Comparison of ENCODE assay signal across 9 cellular contexts in the genomic region with DNA sequence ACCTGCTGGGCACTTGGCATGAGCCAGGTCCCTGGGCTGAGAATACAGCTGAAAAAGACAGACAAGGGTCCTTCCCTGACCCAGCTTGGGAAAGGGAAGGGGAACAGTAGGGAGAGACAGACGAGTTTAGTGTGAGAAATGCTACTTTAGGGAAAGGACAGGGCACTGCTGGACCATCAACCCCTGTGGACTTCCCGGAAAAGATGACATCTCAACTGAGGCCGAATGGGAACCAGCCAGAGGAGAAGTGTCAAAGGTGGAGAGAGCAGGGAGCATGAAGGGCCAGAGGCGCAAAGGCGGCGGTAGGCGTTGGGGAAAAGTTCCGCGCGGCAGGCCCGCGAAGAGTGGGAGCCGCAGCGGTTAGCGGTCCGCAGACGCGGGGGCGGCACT. TPM values are rescaled to one million over a fixed set of nuclear protein-coding genes. Genes with fewer than 3 reads are reported as not detected.
DNase-seq lines count a peak whose midpoint lies in the region; ATAC-seq and TF ChIP-seq lines count a peak whose summit lies in the region.
"Had no signal": no experiment of that assay in that cellular context is flagged by ENCODE, and none has a peak within 500 bp of the region (broad histone marks: within the 10 kb centered on the region; RNA-seq: fewer than 3 reads in every experiment).

No MANE protein-coding gene starts in this region.

- H3K4me3 ChIP-seq in muscle layer of colon (ENCODE audit: low read depth in 1 of 2, low read length in 2 of 2), result peak overlapping the region; percentile 94 to 95

- no peaks in the 10 kb centered on the region for H3K27me3 Mint-ChIP-seq in Calu3 (ENCODE audit: unreplicated experiment)
- no peaks in the 10 kb centered on the region for H3K27me3 Mint-ChIP-seq in MCF 10A (ENCODE audit: insufficient read depth, unreplicated experiment)

- peak overlapping the region; percentile 73 for H3K27ac Mint-ChIP-seq in Calu3 (ENCODE audit: unreplicated experiment)
- H3K27ac Mint-ChIP-seq in MCF 10A (ENCODE audit: low read depth, unreplicated experiment), result peak overlapping the region; percentile 91

- in situ Hi-C loops in G401 (cut with HindIII; ENCODE audit: low sequenced_read_pairs), result no loop called here

- no peaks in the 10 kb centered on the region for H3K9me3 Mint-ChIP-seq in Calu3 (ENCODE audit: low read depth, unreplicated experiment)
- H3K9me3 Mint-ChIP-seq in MCF 10A (ENCODE audit: unreplicated experiment), result no peaks in the 10 kb centered on the region

- peaks cover 15% of the 10 kb centered on the region for H3K4me1 ChIP-seq in muscle layer of colon (ENCODE audit: insufficient read depth, low read length)

- no peaks in the 10 kb centered on the region for H3K9me3 ChIP-seq in KOPT-K1 (ENCODE audit: insufficient read depth, low read length, poor library complexity, severe bottlenecking)
- H3K9me3 ChIP-seq in muscle layer of colon (ENCODE audit: low read length), result no peaks in the 10 kb centered on the region

- H3K4me1 Mint-ChIP-seq in Calu3 (ENCODE audit: low read depth, unreplicated experiment), result peaks cover 9% of the 10 kb centered on the region
- H3K4me1 Mint-ChIP-seq in MCF 10A (ENCODE audit: insufficient read depth, unreplicated experiment), result peaks cover 18% of the 10 kb centered on the region

- intact Hi-C loops in Calu3 (cut with micrococcal nuclease; ENCODE audit: unreplicated experiment), result no loop called here
- intact Hi-C loops in MCF 10A (cut with micrococcal nuclease), result no loop called here

- BruUV-seq in Calu3 (replicated peaks; lab: Mats Ljungman, UMichigan) (no TSS peak), MCF 10A (replicated peaks; lab: Mats Ljungman, UMichigan) (no TSS peak)

- DNase-seq in Calu3 (no peak), MCF 10A (ENCODE audit: unreplicated experiment) (peak; percentile 24), G401 (ENCODE audit: low spot score) (no peak), DMS79 treated with DMSO at 0.1 percent for 48 hours (lab: John Stamatoyannopoulos, UW) (no peak)

- TF ChIP-seq CTCF in Calu3 (IDR thresholded peaks at IDR 0.05; ENCODE audit: unreplicated experiment) (no peak), MCF 10A (IDR thresholded peaks at IDR 0.05; ENCODE audit: unreplicated experiment) (no peak)

- H3K4me3 Mint-ChIP-seq in Calu3 (ENCODE audit: low read depth, unreplicated experiment) (peak overlapping the region; percentile 89), MCF 10A (ENCODE audit: unreplicated experiment) (peak overlapping the region; percentile 98)

- CTCF ChIA-PET in Calu3 (lab: Charles Lee) (interaction anchor here (0.6 kb wide), 1 partner anchor 13 kb away, joined by 3 read pairs; no protein-coding TSS in a partner anchor), MCF 10A (lab: Yijun Ruan, JAX) (interaction anchor here (0.8 to 1.0 kb wide), 2 partner anchors 9 to 12 kb away, joined by 3 read pairs; no protein-coding TSS in a partner anchor)

- H3K36me3 ChIP-seq in KOPT-K1 (ENCODE audit: insufficient read depth, low read length) (peaks cover 33% of the 10 kb centered on the region), muscle layer of colon (ENCODE audit: insufficient read depth, low read length) (peaks cover 34% of the 10 kb centered on the region)

- H3K27me3 ChIP-seq in muscle layer of colon (ENCODE audit: control insufficient read depth in 1 of 2, insufficient read depth in 2 of 2, low read length in 2 of 2), result no peaks in the 10 kb centered on the region

- H3K27ac ChIP-seq in KOPT-K1 (ENCODE audit: low read depth, low read length, poor library complexity, severe bottlenecking) (peak overlapping the region; percentile 70), muscle layer of colon (ENCODE audit: low read depth, low read length) (peak overlapping the region; percentile 28)

- no peak for ATAC-seq in GM18870 (IDR thresholded peaks at IDR 0.05; ENCODE audit: unreplicated experiment)
- no peak for ATAC-seq in GM19035 (IDR thresholded peaks at IDR 0.05; ENCODE audit: unreplicated experiment)

- H3K36me3 Mint-ChIP-seq in Calu3 (ENCODE audit: insufficient read depth, unreplicated experiment) (peaks cover 41% of the 10 kb centered on the region), MCF 10A (ENCODE audit: insufficient read depth, unreplicated experiment) (peaks cover 28% of the 10 kb centered on the region)

- peak overlapping the region; percentile 79 for H3K9ac ChIP-seq in muscle layer of colon (ENCODE audit: low read length)

- POLR2A ChIA-PET in MCF 10A (lab: Yijun Ruan, JAX), result interaction anchor here (0.7 to 0.8 kb wide), 3 partner anchors 16 to 225 kb away, joined by 4 to 5 read pairs (median 4); partner anchors contain the start of gene ANKRD53

RNA-seq across cellular contexts. Expression of gene TEX261, which starts 0.6 kb away (rescaled TPM):
- 55.4 and 61.2 TPM in 2 replicates for total RNA-seq in Calu3 (2022)
- total RNA-seq in MCF 10A (2022), result 52.3 and 63.2 TPM in 2 replicates
- 26.5 and 33.4 TPM in 2 replicates for total RNA-seq in G401 (2014; rRNA removed; shearing (Covaris generic))

RNA-seq across cellular contexts. Expression of gene ANKRD53, which starts 15.6 kb away (rescaled TPM):
- total RNA-seq in Calu3 (2022) (not detected in 2 replicates), MCF 10A (2022) (not detected in 2 replicates)
- total RNA-seq in G401 (2014; rRNA removed; shearing (Covaris generic)), result 0.54 TPM in 1 of 2 replicates, not detected in the other
- total RNA-seq: T-helper 1 cell treated with Interleukin-12 subunit alpha and Interleukin-12 subunit beta and Interleukin-4 antibody, amounts not matched to agents 30 ng/mL and 1 ng/mL, for 36 hours had no signal

RNA-seq across cellular contexts. Expression of gene ATP6V1B1, which starts 58.4 kb away (rescaled TPM):
- total RNA-seq in Calu3 (2022) (not detected in 2 replicates), MCF 10A (2022) (not detected in 2 replicates)
- total RNA-seq in G401 (2014; rRNA removed; shearing (Covaris generic)), result 1.1 TPM in 1 of 2 replicates, not detected in the other
- total RNA-seq: T-helper 1 cell treated with Interleukin-12 subunit alpha and Interleukin-12 subunit beta and Interleukin-4 antibody, amounts not matched to agents 30 ng/mL and 1 ng/mL, for 36 hours had no signal
